Comparison of ENCODE assay signal across 12 cellular contexts in genomic region chr15:101487060-101487459, GRCh38.
"Had no signal": no experiment of that assay in that cellular context is flagged by ENCODE, and none has a peak within 500 bp of the region (broad histone marks: within the 10 kb centered on the region; RNA-seq: fewer than 3 reads in every experiment).

No MANE protein-coding gene starts in this region.

- H3K9me3 ChIP-seq: pancreas, tibial artery had no signal

- H3K4me3 ChIP-seq: pancreas, tibial artery had no signal

- H3K27ac ChIP-seq: foreskin keratinocyte, pancreas, tibial artery had no signal

- DNase-seq: activated CD4-positive, alpha-beta T cell treated with anti-CD3 and anti-CD28 coated beads, Interleukin-2, amount 50 U/mL, for 4 hours; activated gamma-delta T cell treated with Interleukin-2 at 50 U/mL for 16 hours; dermis blood vessel endothelial cell; foreskin keratinocyte; glutamatergic neuron; hippocampal formation; left colon; pancreas; stimulated activated CD8-positive, alpha-beta memory T cell treated with anti-CD3 and anti-CD28 coated beads, Interleukin-4, amount 100 ng/mL, for 48 hours; stimulated activated naive CD4-positive, alpha-beta T cell; tibial artery had no signal

- H3K36me3 ChIP-seq: pancreas, tibial artery had no signal

- H3K4me1 ChIP-seq: foreskin keratinocyte, pancreas had no signal

- H3K27ac Mint-ChIP-seq: activated naive CD8-positive, alpha-beta T cell had no signal

- H3K36me3 Mint-ChIP-seq: activated naive CD8-positive, alpha-beta T cell had no signal

- H3K27me3 ChIP-seq: pancreas had no signal
